In the genomic region with DNA sequence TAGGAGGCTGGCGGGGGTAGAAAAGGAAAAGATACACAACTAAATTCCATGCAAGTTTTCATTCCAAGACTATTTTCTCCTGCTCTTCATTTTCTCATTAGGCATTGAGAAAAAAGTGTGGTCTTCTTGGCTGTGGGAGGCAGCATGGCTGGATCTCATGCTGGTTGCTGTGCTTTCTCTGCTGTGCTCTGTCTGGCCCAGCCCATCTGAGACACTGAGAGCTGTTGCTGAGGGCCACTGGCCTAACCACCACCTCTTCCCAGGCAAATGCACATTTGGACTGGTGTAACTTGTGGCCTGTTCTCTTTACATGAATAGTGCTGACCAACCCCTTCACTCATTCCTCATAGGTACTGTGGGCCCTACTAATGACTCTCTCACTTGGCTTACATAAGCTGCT, we compare ENCODE assay signal across 28 cellular contexts.
A peak's percentile ranks its signal among the peaks of the same experiment; 100 is the strongest.
DNase-seq lines count a peak whose midpoint lies in the region; ATAC-seq and TF ChIP-seq lines count a peak whose summit lies in the region.
"Had no signal": no experiment of that assay in that cellular context is flagged by ENCODE, and none has a peak within 500 bp of the region (broad histone marks: within the 10 kb centered on the region; RNA-seq: fewer than 3 reads in every experiment).

No MANE protein-coding gene starts in this region.

- no peak for ATAC-seq in activated CD4-positive, alpha-beta T cell treated with anti-CD3 and anti-CD28 coated beads for 36 hours
- ATAC-seq in WTC11 (peak; percentile 29; the same call in 1 of the 2 replicates), HG03097 (IDR thresholded peaks at IDR 0.05; ENCODE audit: low FRiP score, unreplicated experiment) (no peak)
- ATAC-seq: HCT116, HepG2, K562 had no signal

- H3F3A ChIP-seq in OCI-LY1 (ENCODE audit: insufficient read depth, low read length) = no peaks in the 10 kb centered on the region

- no peak overlapping the region for H2BK15ac ChIP-seq in neuronal stem cell (ENCODE audit: low read length)

- no peaks in the 10 kb centered on the region for H3K9me3 ChIP-seq in OCI-LY1 (ENCODE audit: low read length)
- H3K9me3 ChIP-seq in neuronal stem cell (replicated peaks in 1 of 2; ENCODE audit: control insufficient read depth in 2 of 2, insufficient read depth in 1 of 2, low read depth in 1 of 2, low read length in 2 of 2) = no peaks in the 10 kb centered on the region
- no peaks in the 10 kb centered on the region for H3K9me3 ChIP-seq in colonic mucosa
- H3K9me3 ChIP-seq: SJSA1 had no signal

- H3K14ac ChIP-seq in neuronal stem cell (ENCODE audit: low read length) = no peak overlapping the region

- no peak overlapping the region for H3K4me2 ChIP-seq in OCI-LY1 (ENCODE audit: low read length)
- no peak overlapping the region for H3K4me2 ChIP-seq in neuronal stem cell (ENCODE audit: insufficient read depth, low read length, poor library complexity, severe bottlenecking)
- H3K4me2 ChIP-seq: PC-9 had no signal

- DNase-seq in activated CD4-positive, alpha-beta T cell treated with anti-CD3 and anti-CD28 coated beads for 36 hours = no peak
- no peak for DNase-seq in activated CD4-positive, alpha-beta T cell treated with anti-CD3 and anti-CD28 coated beads, Interleukin-2, amount 10 ng/mL, durations not matched to agents 7 days and 5 days
- DNase-seq in WTC11 (ENCODE audit: low spot score) = no peak
- DNase-seq in neuronal stem cell (ENCODE audit: low spot score) = no peak
- DNase-seq in iPS-NIHi11 (ENCODE audit: low spot score) = no peak
- DNase-seq in colonic mucosa = no peak
- DNase-seq: CD8-positive, alpha-beta memory T cell; DMS 273 treated with DMSO at 0.1 percent for 48 hours; DMS79; GF-D8; Kasumi-1; NCI-H1092 treated with DMSO at 0.1 percent for 48 hours; NCI-H1436; NCI-H1930; NCI-H2107; NCI-H524; NCI-H748 treated with DMSO at 0.1 percent for 48 hours; PC-9; Right ventricle myocardium superior had no signal

- peak overlapping the region; percentile 2 for H3K18ac ChIP-seq in neuronal stem cell (ENCODE audit: low read length)

- H3K4me3 Mint-ChIP-seq in activated CD4-positive, alpha-beta T cell treated with anti-CD3 and anti-CD28 coated beads for 36 hours = no peak overlapping the region
- no peak overlapping the region for H3K4me3 Mint-ChIP-seq in activated CD4-positive, alpha-beta T cell treated with anti-CD3 and anti-CD28 coated beads, Interleukin-2, amount 10 ng/mL, durations not matched to agents 7 days and 5 days
- no peak overlapping the region for H3K4me3 Mint-ChIP-seq in WTC11
- H3K4me3 Mint-ChIP-seq: B cell; CD8-positive, alpha-beta memory T cell had no signal

- H3K4me3 ChIP-seq in OCI-LY1 (ENCODE audit: low read depth, low read length, poor library complexity, severe bottlenecking) (no peak overlapping the region), neuronal stem cell (ENCODE audit: low read length in 2 of 2) (no peak overlapping the region), colonic mucosa (no peak overlapping the region)
- H3K4me3 ChIP-seq: K562, PC-9, SJSA1 had no signal

- H2AK5ac ChIP-seq in neuronal stem cell (ENCODE audit: low read depth, low read length) = no peak overlapping the region

- intact Hi-C loops in activated CD4-positive, alpha-beta T cell treated with anti-CD3 and anti-CD28 coated beads for 36 hours (cut with DNase I, micrococcal nuclease) = loop anchor here (2.0 to 10.0 kb wide), 5 partner anchors 489 to 1639 kb away; no protein-coding TSS in a partner anchor
- intact Hi-C loops in colonic mucosa (cut with DNase I) = loop anchor here (10.0 kb wide), 2 partner anchors 1109 to 1149 kb away; partner anchors contain the start of gene B3GALT2

- H3K27ac ChIP-seq in OCI-LY1 (ENCODE audit: low read depth, low read length, poor library complexity, severe bottlenecking) (peak overlapping the region; percentile 62), neuronal stem cell (replicated peaks; ENCODE audit: low read length) (no peak overlapping the region), colonic mucosa (no peak overlapping the region)
- H3K27ac ChIP-seq: 22Rv1, C4-2B, PC-9, SJSA1 had no signal

- peaks cover 2% of the 10 kb centered on the region for H3K36me3 Mint-ChIP-seq in activated CD4-positive, alpha-beta T cell treated with anti-CD3 and anti-CD28 coated beads for 36 hours (ENCODE audit: low read depth)
- no peaks in the 10 kb centered on the region for H3K36me3 Mint-ChIP-seq in activated CD4-positive, alpha-beta T cell treated with anti-CD3 and anti-CD28 coated beads, Interleukin-2, amount 10 ng/mL, durations not matched to agents 7 days and 5 days (ENCODE audit: low read depth)
- no peaks in the 10 kb centered on the region for H3K36me3 Mint-ChIP-seq in WTC11
- H3K36me3 Mint-ChIP-seq: CD8-positive, alpha-beta memory T cell had no signal

- H3K4ac ChIP-seq in neuronal stem cell (ENCODE audit: low read length) = no peak overlapping the region

- no peaks in the 10 kb centered on the region for H3K27me3 ChIP-seq in OCI-LY1 (ENCODE audit: insufficient read depth, low read length)
- H3K27me3 ChIP-seq in neuronal stem cell (ENCODE audit: control insufficient read depth in 3 of 3, insufficient read depth in 3 of 3, low read depth in 1 of 3, low read length in 3 of 3) = no peaks in the 10 kb centered on the region
- no peaks in the 10 kb centered on the region for H3K27me3 ChIP-seq in colonic mucosa
- H3K27me3 ChIP-seq: SJSA1 had no signal

- WGBS in neuronal stem cell (ENCODE audit: extremely low coverage in 2 of 2, insufficient read length in 2 of 2, insufficient replicate concordance in 1 of 2), 2 donors = no CpG with 5 or more reads among the region's 1 CpG

- H3K4me1 Mint-ChIP-seq in activated CD4-positive, alpha-beta T cell treated with anti-CD3 and anti-CD28 coated beads for 36 hours = peaks cover 59% of the 10 kb centered on the region
- H3K4me1 Mint-ChIP-seq in activated CD4-positive, alpha-beta T cell treated with anti-CD3 and anti-CD28 coated beads, Interleukin-2, amount 10 ng/mL, durations not matched to agents 7 days and 5 days = peaks cover 36% of the 10 kb centered on the region
- H3K4me1 Mint-ChIP-seq in WTC11 = peaks cover 16% of the 10 kb centered on the region

- H3K4me1 ChIP-seq in OCI-LY1 (ENCODE audit: insufficient read depth, low read length, severe bottlenecking) (peaks cover 41% of the 10 kb centered on the region), neuronal stem cell (ENCODE audit: control insufficient read depth in 2 of 2, insufficient read depth in 1 of 2, low read depth in 1 of 2, low read length in 2 of 2) (no peaks in the 10 kb centered on the region), colonic mucosa (no peaks in the 10 kb centered on the region)
- H3K4me1 ChIP-seq: SJSA1 had no signal

- peaks cover 4% of the 10 kb centered on the region for H3K79me2 ChIP-seq in OCI-LY1 (ENCODE audit: insufficient read depth, low read length)

- CTCF ChIA-PET in activated CD4-positive, alpha-beta T cell treated with anti-CD3 and anti-CD28 coated beads for 36 hours (lab: Charles Lee) = interaction anchor here (0.6 to 1.3 kb wide), 2 partner anchors 18 to 1108 kb away, joined by 3 read pairs; partner anchors contain the start of gene B3GALT2
- CTCF ChIA-PET in activated CD4-positive, alpha-beta T cell treated with anti-CD3 and anti-CD28 coated beads, Interleukin-2, amount 10 ng/mL, durations not matched to agents 7 days and 5 days (lab: Charles Lee) = no interaction called here
- CTCF ChIA-PET in WTC11 (lab: Charles Lee) = interaction anchor here (0.6 kb wide), 1 partner anchor 409 kb away, joined by 3 read pairs; no protein-coding TSS in a partner anchor

- no peaks in the 10 kb centered on the region for H3K9me2 ChIP-seq in OCI-LY1 (ENCODE audit: low read depth, low read length)

- H4K8ac ChIP-seq in neuronal stem cell (ENCODE audit: low read depth, low read length) = no peak overlapping the region

- H3K9me3 Mint-ChIP-seq in activated CD4-positive, alpha-beta T cell treated with anti-CD3 and anti-CD28 coated beads for 36 hours (ENCODE audit: low read depth) = no peaks in the 10 kb centered on the region
- no peaks in the 10 kb centered on the region for H3K9me3 Mint-ChIP-seq in activated CD4-positive, alpha-beta T cell treated with anti-CD3 and anti-CD28 coated beads, Interleukin-2, amount 10 ng/mL, durations not matched to agents 7 days and 5 days
- H3K9me3 Mint-ChIP-seq in WTC11 = no peaks in the 10 kb centered on the region
- H3K9me3 Mint-ChIP-seq: CD8-positive, alpha-beta memory T cell had no signal

- H2BK12ac ChIP-seq in neuronal stem cell (ENCODE audit: low read length) = no peak overlapping the region

- H3K27ac Mint-ChIP-seq in activated CD4-positive, alpha-beta T cell treated with anti-CD3 and anti-CD28 coated beads for 36 hours = peak overlapping the region; percentile 21
- H3K27ac Mint-ChIP-seq in activated CD4-positive, alpha-beta T cell treated with anti-CD3 and anti-CD28 coated beads, Interleukin-2, amount 10 ng/mL, durations not matched to agents 7 days and 5 days = no peak overlapping the region
- no peak overlapping the region for H3K27ac Mint-ChIP-seq in WTC11
- H3K27ac Mint-ChIP-seq: B cell had no signal

- no peak overlapping the region for H4K91ac ChIP-seq in neuronal stem cell (ENCODE audit: low read depth, low read length, poor library complexity)

- no peak for TF ChIP-seq CTCF in OCI-LY1 (IDR thresholded peaks at IDR 0.05; ENCODE audit: low read length)
- TF ChIP-seq CTCF in WTC11 (IDR thresholded peaks at IDR 0.05) = no peak
- no peak for TF ChIP-seq CTCF in colonic mucosa (IDR thresholded peaks at IDR 0.05)

- H2BK5ac ChIP-seq in neuronal stem cell (ENCODE audit: low read length) = no peak overlapping the region

- no peaks in the 10 kb centered on the region for H3K79me1 ChIP-seq in neuronal stem cell (ENCODE audit: low read depth, low read length)

- H2BK120ac ChIP-seq in neuronal stem cell (ENCODE audit: low read depth, low read length) = no peak overlapping the region

- H3K36me3 ChIP-seq in OCI-LY1 (ENCODE audit: insufficient read depth, low read length) (no peaks in the 10 kb centered on the region), neuronal stem cell (replicated peaks in 1 of 2; ENCODE audit: control insufficient read depth in 2 of 2, insufficient read depth in 2 of 2, low read length in 2 of 2) (no peaks in the 10 kb centered on the region), colonic mucosa (no peaks in the 10 kb centered on the region)
- H3K36me3 ChIP-seq: SJSA1 had no signal

- POLR2A ChIA-PET in activated CD4-positive, alpha-beta T cell treated with anti-CD3 and anti-CD28 coated beads for 36 hours (lab: Charles Lee) = no interaction called here
- POLR2A ChIA-PET in activated CD4-positive, alpha-beta T cell treated with anti-CD3 and anti-CD28 coated beads, Interleukin-2, amount 10 ng/mL, durations not matched to agents 7 days and 5 days (lab: Charles Lee) = no interaction called here
- POLR2A ChIA-PET in WTC11 (lab: Charles Lee) = no interaction called here

- peak overlapping the region; percentile 21; the same call in 1 of the 2 replicates for H2AFZ ChIP-seq in OCI-LY1 (ENCODE audit: low read length)
- H2AFZ ChIP-seq in neuronal stem cell (ENCODE audit: low read length) = no peak overlapping the region
- H2AFZ ChIP-seq: PC-9 had no signal

- no peaks in the 10 kb centered on the region for H3K27me3 Mint-ChIP-seq in activated CD4-positive, alpha-beta T cell treated with anti-CD3 and anti-CD28 coated beads for 36 hours
- no peaks in the 10 kb centered on the region for H3K27me3 Mint-ChIP-seq in activated CD4-positive, alpha-beta T cell treated with anti-CD3 and anti-CD28 coated beads, Interleukin-2, amount 10 ng/mL, durations not matched to agents 7 days and 5 days
- peaks cover 45% of the 10 kb centered on the region for H3K27me3 Mint-ChIP-seq in WTC11 (ENCODE audit: low read depth)
- H3K27me3 Mint-ChIP-seq: CD8-positive, alpha-beta memory T cell had no signal

- no peak overlapping the region for H3K9ac ChIP-seq in OCI-LY1 (ENCODE audit: low read length)
- no peak overlapping the region for H3K9ac ChIP-seq in neuronal stem cell (ENCODE audit: low read depth, low read length, poor library complexity)
- no peak overlapping the region for H3K9ac ChIP-seq in colonic mucosa (ENCODE audit: low read depth in 2 of 2, low read length in 2 of 2)

- H3K23ac ChIP-seq in neuronal stem cell (ENCODE audit: low read depth, low read length, poor library complexity) = no peak overlapping the region

- H4K20me1 ChIP-seq in OCI-LY1 (ENCODE audit: insufficient read depth, low read length) = no peaks in the 10 kb centered on the region
